18 cellular contexts compared by ENCODE assay signal in the genomic region with DNA sequence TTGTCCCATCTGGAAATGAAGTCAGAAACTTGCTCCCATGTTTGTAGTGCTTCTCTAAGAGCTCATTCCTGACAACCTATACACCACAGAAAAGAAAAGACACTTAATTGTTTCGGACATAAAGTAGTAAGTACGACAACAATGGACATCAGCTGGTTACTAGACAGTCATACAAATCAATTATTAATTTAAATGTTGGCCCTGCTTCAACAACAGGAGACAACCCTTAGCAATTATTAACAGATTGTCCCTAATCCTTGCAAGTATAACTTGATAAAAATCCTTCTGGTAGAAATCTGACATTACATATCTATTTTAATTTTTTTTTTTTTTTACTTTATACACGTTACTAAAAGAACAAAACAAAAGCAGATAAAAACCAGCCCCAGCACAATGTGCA. TPM values are rescaled to one million over a fixed set of nuclear protein-coding genes. Genes with fewer than 3 reads are reported as not detected.
DNase-seq lines count a peak whose midpoint lies in the region; ATAC-seq, FAIRE-seq and TF ChIP-seq lines count a peak whose summit lies in the region.
"Had no signal": no experiment of that assay in that cellular context is flagged by ENCODE, and none has a peak within 500 bp of the region (broad histone marks: within the 10 kb centered on the region; RNA-seq: fewer than 3 reads in every experiment).

No MANE protein-coding gene starts in this region.

- H3K4me1 ChIP-seq in kidney (ENCODE audit: control insufficient read depth in 1 of 2, insufficient read depth in 1 of 2, low read depth in 1 of 2, low read length in 2 of 2): no peaks in the 10 kb centered on the region
- H3K4me1 ChIP-seq in small intestine (ENCODE audit: control insufficient read depth in 2 of 2, insufficient read depth in 1 of 2, low read depth in 1 of 2, low read length in 1 of 2): no peaks in the 10 kb centered on the region

- intact Hi-C loops in kidney (cut with DNase I): no loop called here

- 17 to 64% (median 36%) methylated on average over 3 of the region's 3 CpGs for WGBS in small intestine, 3 donors

- DNase-seq in ACHN (peak; percentile 10), RCC 7860 (ENCODE audit: low spot score) (peak; percentile 30), kidney (no peak), small intestine (peak; percentile 57), NCI-H2196 (lab: John Stamatoyannopoulos, UW; ENCODE audit: unreplicated experiment) (no peak), UCSD-AML1 (lab: John Stamatoyannopoulos, UW; ENCODE audit: unreplicated experiment) (no peak)
- DNase-seq: Calu3; CD8-positive, alpha-beta T cell; DMS79 treated with DMSO at 0.1 percent for 48 hours; GF-D8; GOT3; H7; HFFc6 had no signal

- no peak for TF ChIP-seq CTCF in kidney (IDR thresholded peaks at IDR 0.05; ENCODE audit: borderline replicate concordance, extremely low read depth, insufficient read depth)

- H3K4me3 ChIP-seq in kidney (ENCODE audit: low read length in 2 of 2) (peak overlapping the region; percentile 31 to 48), small intestine (ENCODE audit: low read depth in 1 of 2, low read length in 2 of 2) (no peak overlapping the region)
- H3K4me3 ChIP-seq: BLaER1 had no signal

- ATAC-seq in esophagus mucosa: no peak
- ATAC-seq: CD8-positive, alpha-beta T cell; HCT116 had no signal

- FAIRE-seq in RCC 7860 (lab: Jason Lieb, UNC) (peak; percentile 80), kidney (lab: Jason Lieb, UNC) (peak; percentile 86), small intestine (lab: Jason Lieb, UNC) (no peak)
- FAIRE-seq: A204.1 had no signal

- H3K27me3 ChIP-seq in small intestine (ENCODE audit: control insufficient read depth in 2 of 2, insufficient read depth in 2 of 2, low read length in 2 of 2): no peaks in the 10 kb centered on the region
- H3K27me3 ChIP-seq: BLaER1 had no signal

- no peak overlapping the region for H3K9ac ChIP-seq in kidney (ENCODE audit: low read length in 2 of 2)
- H3K9ac ChIP-seq: BLaER1 had no signal

- H3K9me3 ChIP-seq in kidney (ENCODE audit: control insufficient read depth in 1 of 2, low read length in 2 of 2) (peaks cover 0 to 7% of the 10 kb centered on the region in 2 donors), small intestine (ENCODE audit: control insufficient read depth, low read depth) (no peaks in the 10 kb centered on the region)

- H3K27ac ChIP-seq in kidney (ENCODE audit: low read depth in 2 of 2, low read length in 2 of 2) (no peak overlapping the region), small intestine (ENCODE audit: low read depth in 1 of 2, low read length in 1 of 2) (no peak overlapping the region)
- H3K27ac ChIP-seq: BLaER1 had no signal

- H3K36me3 ChIP-seq in kidney (ENCODE audit: control insufficient read depth in 1 of 2, insufficient read depth in 2 of 2, low read length in 2 of 2) (no peaks in the 10 kb centered on the region), small intestine (ENCODE audit: control insufficient read depth in 2 of 2, insufficient read depth in 2 of 2, low read length in 2 of 2) (no peaks in the 10 kb centered on the region)
- H3K36me3 ChIP-seq: BLaER1 had no signal

- in situ Hi-C loops in ACHN (cut with HindIII; ENCODE audit: low pct_ligation_motif_present, low pct_unique_long_range_greater_than_20kb, low sequenced_read_pairs): no loop called here

RNA-seq across cellular contexts. Expression of gene ERICH6, which starts 29.8 kb away (rescaled TPM):
- total RNA-seq in kidney (0.19 TPM), esophagus mucosa (not detected)
- polyA plus RNA-seq in kidney (ENCODE audit: insufficient read depth, low read depth, low replicate concordance) (not detected), small intestine (not detected)
- total RNA-seq: Calu3 had no signal
- polyA plus RNA-seq: AG04450 had no signal

Comparison
In these comparisons a context has a peak if more than half of its experiments do, and no peak if none do; other contexts are left out.
1. DNase-seq: peak in ACHN (single experiment), RCC 7860 (single experiment) and small intestine (single experiment); none in kidney (single experiment), NCI-H2196 (single experiment) and UCSD-AML1 (single experiment).
2. H3K4me3 ChIP-seq: peak in kidney (2 of 2); none in small intestine (0 of 2).